In the genomic region with DNA sequence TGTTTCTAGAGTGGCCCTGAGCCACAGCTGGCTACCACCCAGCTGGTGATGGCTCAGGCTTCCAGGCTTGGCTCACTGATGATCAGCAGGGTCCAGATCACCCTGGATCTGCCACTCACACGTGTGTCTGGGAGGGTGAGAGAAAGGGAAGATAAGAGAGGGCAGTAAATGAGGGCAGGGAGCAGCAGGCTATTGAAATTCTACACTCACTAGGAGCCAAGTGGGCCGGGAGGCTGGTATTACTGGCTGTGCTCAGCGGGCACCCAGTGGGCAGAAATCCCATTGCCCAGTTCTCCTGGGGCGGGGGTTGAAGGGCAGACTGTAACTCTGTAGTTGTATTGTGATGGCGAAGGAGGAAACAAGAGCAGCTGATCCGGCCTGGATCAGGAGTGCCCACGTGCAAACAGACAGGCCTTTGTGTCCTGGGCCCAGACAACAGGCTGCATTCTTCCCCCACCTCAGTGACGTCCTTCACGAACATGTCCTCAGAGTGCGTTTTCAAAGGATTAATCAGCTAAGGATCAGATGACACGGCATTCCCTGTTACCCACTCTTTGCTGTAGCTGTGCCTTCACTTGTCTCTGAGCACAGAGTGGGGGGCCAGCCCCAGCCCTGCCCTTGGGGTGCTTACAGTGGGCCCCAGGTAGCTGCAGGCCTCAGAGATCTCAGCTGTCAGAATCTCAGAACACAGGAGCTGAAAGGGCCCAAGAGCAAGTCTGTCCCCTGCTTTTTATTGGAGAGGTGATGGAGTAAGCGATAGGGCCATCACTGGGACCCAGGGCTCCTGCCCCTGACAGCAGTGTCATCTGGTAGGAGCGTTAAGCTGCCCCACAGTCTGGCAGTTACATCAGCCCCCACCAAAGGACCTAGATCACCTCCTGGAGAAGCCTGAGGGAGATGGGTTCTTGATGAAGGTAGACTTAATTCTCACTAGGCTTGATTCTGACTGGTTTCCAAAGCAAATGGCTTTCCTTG, we compare ENCODE assay signal across 1 cellular context.
TF ChIP-seq lines count a peak whose summit lies in the region.

No MANE protein-coding gene starts in this region.

TF ChIP-seq in HepG2, 621 proteins besides CTCF, POLR2A, EP300 and RAD21 (continued from another document and continues in another):
- TF ChIP-seq, protein P1, sequence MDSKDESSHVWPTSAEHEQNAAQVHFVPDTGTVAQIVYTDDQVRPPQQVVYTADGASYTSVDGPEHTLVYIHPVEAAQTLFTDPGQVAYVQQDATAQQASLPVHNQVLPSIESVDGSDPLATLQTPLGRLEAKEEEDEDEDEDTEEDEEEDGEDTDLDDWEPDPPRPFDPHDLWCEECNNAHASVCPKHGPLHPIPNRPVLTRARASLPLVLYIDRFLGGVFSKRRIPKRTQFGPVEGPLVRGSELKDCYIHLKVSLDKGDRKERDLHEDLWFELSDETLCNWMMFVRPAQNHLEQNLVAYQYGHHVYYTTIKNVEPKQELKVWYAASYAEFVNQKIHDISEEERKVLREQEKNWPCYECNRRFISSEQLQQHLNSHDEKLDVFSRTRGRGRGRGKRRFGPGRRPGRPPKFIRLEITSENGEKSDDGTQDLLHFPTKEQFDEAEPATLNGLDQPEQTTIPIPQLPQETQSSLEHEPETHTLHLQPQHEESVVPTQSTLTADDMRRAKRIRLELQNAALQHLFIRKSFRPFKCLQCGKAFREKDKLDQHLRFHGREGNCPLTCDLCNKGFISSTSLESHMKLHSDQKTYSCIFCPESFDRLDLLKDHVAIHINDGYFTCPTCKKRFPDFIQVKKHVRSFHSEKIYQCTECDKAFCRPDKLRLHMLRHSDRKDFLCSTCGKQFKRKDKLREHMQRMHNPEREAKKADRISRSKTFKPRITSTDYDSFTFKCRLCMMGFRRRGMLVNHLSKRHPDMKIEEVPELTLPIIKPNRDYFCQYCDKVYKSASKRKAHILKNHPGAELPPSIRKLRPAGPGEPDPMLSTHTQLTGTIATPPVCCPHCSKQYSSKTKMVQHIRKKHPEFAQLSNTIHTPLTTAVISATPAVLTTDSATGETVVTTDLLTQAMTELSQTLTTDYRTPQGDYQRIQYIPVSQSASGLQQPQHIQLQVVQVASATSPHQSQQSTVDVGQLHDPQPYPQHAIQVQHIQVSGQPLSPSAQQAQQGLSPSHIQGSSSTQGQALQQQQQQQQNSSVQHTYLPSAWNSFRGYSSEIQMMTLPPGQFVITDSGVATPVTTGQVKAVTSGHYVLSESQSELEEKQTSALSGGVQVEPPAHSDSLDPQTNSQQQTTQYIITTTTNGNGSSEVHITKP (CRISPR knock-in tag; IDR thresholded peaks at IDR 0.05; ENCODE audit: low read depth), result no peak
- TF ChIP-seq, protein P2, sequence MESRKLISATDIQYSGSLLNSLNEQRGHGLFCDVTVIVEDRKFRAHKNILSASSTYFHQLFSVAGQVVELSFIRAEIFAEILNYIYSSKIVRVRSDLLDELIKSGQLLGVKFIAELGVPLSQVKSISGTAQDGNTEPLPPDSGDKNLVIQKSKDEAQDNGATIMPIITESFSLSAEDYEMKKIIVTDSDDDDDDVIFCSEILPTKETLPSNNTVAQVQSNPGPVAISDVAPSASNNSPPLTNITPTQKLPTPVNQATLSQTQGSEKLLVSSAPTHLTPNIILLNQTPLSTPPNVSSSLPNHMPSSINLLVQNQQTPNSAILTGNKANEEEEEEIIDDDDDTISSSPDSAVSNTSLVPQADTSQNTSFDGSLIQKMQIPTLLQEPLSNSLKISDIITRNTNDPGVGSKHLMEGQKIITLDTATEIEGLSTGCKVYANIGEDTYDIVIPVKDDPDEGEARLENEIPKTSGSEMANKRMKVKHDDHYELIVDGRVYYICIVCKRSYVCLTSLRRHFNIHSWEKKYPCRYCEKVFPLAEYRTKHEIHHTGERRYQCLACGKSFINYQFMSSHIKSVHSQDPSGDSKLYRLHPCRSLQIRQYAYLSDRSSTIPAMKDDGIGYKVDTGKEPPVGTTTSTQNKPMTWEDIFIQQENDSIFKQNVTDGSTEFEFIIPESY (CRISPR knock-in tag; IDR thresholded peaks at IDR 0.05), result no peak
- no peak for TF ChIP-seq ZNF589 (CRISPR knock-in tag; conservative IDR thresholded peaks at IDR 0.05)
- no peak for TF ChIP-seq ZFP36 (IDR thresholded peaks at IDR 0.05; ENCODE audit: borderline replicate concordance, low read depth, low read length, partially characterized antibody)
- TF ChIP-seq, protein P3, sequence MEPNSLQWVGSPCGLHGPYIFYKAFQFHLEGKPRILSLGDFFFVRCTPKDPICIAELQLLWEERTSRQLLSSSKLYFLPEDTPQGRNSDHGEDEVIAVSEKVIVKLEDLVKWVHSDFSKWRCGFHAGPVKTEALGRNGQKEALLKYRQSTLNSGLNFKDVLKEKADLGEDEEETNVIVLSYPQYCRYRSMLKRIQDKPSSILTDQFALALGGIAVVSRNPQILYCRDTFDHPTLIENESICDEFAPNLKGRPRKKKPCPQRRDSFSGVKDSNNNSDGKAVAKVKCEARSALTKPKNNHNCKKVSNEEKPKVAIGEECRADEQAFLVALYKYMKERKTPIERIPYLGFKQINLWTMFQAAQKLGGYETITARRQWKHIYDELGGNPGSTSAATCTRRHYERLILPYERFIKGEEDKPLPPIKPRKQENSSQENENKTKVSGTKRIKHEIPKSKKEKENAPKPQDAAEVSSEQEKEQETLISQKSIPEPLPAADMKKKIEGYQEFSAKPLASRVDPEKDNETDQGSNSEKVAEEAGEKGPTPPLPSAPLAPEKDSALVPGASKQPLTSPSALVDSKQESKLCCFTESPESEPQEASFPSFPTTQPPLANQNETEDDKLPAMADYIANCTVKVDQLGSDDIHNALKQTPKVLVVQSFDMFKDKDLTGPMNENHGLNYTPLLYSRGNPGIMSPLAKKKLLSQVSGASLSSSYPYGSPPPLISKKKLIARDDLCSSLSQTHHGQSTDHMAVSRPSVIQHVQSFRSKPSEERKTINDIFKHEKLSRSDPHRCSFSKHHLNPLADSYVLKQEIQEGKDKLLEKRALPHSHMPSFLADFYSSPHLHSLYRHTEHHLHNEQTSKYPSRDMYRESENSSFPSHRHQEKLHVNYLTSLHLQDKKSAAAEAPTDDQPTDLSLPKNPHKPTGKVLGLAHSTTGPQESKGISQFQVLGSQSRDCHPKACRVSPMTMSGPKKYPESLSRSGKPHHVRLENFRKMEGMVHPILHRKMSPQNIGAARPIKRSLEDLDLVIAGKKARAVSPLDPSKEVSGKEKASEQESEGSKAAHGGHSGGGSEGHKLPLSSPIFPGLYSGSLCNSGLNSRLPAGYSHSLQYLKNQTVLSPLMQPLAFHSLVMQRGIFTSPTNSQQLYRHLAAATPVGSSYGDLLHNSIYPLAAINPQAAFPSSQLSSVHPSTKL (CRISPR knock-in tag; IDR thresholded peaks at IDR 0.05), result peak; percentile 82
- TF ChIP-seq KDM5A (IDR thresholded peaks at IDR 0.05; ENCODE audit: borderline replicate concordance, low read length), result no peak
- TF ChIP-seq SIX1 (CRISPR knock-in tag; IDR thresholded peaks at IDR 0.05; ENCODE audit: borderline replicate concordance), result no peak
- TF ChIP-seq AKAP8 (CRISPR knock-in tag; IDR thresholded peaks at IDR 0.05), result no peak
- TF ChIP-seq NFKBIZ (CRISPR knock-in tag; IDR thresholded peaks at IDR 0.05), result 0 out of 2 replicates have a peak, but pooled peaks have one; percentile 53
- TF ChIP-seq ZNF562 (CRISPR knock-in tag; IDR thresholded peaks at IDR 0.05; ENCODE audit: borderline replicate concordance), result no peak
- peak; percentile 66 for TF ChIP-seq HMG20A (CRISPR knock-in tag; IDR thresholded peaks at IDR 0.05; ENCODE audit: borderline replicate concordance)
- no peak for TF ChIP-seq TCF12 (IDR thresholded peaks at IDR 0.05)
- TF ChIP-seq TCF12 (CRISPR knock-in tag; IDR thresholded peaks at IDR 0.05), result no peak
- no peak for TF ChIP-seq ZNF567 (CRISPR knock-in tag; IDR thresholded peaks at IDR 0.05; ENCODE audit: borderline replicate concordance)
- no peak for TF ChIP-seq ADNP (CRISPR knock-in tag; IDR thresholded peaks at IDR 0.05)
- no peak for TF ChIP-seq ZNF143 (CRISPR knock-in tag; IDR thresholded peaks at IDR 0.05)
- TF ChIP-seq FOXA3 (CRISPR knock-in tag; IDR thresholded peaks at IDR 0.05), result peak; percentile 37; the same call in 1 of the 2 replicates
- TF ChIP-seq ZNF446 (CRISPR knock-in tag; IDR thresholded peaks at IDR 0.05), result no peak
- no peak for TF ChIP-seq ZNF280B (CRISPR knock-in tag; IDR thresholded peaks at IDR 0.05; ENCODE audit: borderline replicate concordance)
- TF ChIP-seq STAG1 (CRISPR knock-in tag; IDR thresholded peaks at IDR 0.05), result peak; percentile 15; the same call in 1 of the 2 replicates
- no peak for TF ChIP-seq ZNF572 (CRISPR knock-in tag; IDR thresholded peaks at IDR 0.05)
- TF ChIP-seq ZNF558 (CRISPR knock-in tag; IDR thresholded peaks at IDR 0.05; ENCODE audit: borderline replicate concordance), result no peak
- no peak for TF ChIP-seq SATB2 (CRISPR knock-in tag; IDR thresholded peaks at IDR 0.05)
- TF ChIP-seq ZNF580 (CRISPR knock-in tag; IDR thresholded peaks at IDR 0.05; ENCODE audit: borderline replicate concordance, low read depth), result no peak
- TF ChIP-seq, protein P4, sequence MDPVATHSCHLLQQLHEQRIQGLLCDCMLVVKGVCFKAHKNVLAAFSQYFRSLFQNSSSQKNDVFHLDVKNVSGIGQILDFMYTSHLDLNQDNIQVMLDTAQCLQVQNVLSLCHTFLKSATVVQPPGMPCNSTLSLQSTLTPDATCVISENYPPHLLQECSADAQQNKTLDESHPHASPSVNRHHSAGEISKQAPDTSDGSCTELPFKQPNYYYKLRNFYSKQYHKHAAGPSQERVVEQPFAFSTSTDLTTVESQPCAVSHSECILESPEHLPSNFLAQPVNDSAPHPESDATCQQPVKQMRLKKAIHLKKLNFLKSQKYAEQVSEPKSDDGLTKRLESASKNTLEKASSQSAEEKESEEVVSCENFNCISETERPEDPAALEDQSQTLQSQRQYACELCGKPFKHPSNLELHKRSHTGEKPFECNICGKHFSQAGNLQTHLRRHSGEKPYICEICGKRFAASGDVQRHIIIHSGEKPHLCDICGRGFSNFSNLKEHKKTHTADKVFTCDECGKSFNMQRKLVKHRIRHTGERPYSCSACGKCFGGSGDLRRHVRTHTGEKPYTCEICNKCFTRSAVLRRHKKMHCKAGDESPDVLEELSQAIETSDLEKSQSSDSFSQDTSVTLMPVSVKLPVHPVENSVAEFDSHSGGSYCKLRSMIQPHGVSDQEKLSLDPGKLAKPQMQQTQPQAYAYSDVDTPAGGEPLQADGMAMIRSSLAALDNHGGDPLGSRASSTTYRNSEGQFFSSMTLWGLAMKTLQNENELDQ (CRISPR knock-in tag; IDR thresholded peaks at IDR 0.05; ENCODE audit: borderline replicate concordance), result no peak
- no peak for TF ChIP-seq NR2F1 (CRISPR knock-in tag; IDR thresholded peaks at IDR 0.05)
- TF ChIP-seq ZNF432 (CRISPR knock-in tag; IDR thresholded peaks at IDR 0.05; ENCODE audit: borderline replicate concordance), result no peak
- no peak for TF ChIP-seq ZNF556 (CRISPR knock-in tag; IDR thresholded peaks at IDR 0.05; ENCODE audit: borderline replicate concordance)
- 0 out of 2 replicates have a peak, but pooled peaks have one; percentile 19 for TF ChIP-seq ZNF619 (CRISPR knock-in tag; IDR thresholded peaks at IDR 0.05)
- TF ChIP-seq IKZF4 (CRISPR knock-in tag; IDR thresholded peaks at IDR 0.05; ENCODE audit: borderline replicate concordance, low read depth, not compliant biosample characterization), result no peak
- 0 out of 2 replicates have a peak, but pooled peaks have one; percentile 8 for TF ChIP-seq ISL2 (CRISPR knock-in tag; IDR thresholded peaks at IDR 0.05)
- no peak for TF ChIP-seq ZNF256 (CRISPR knock-in tag; conservative IDR thresholded peaks at IDR 0.05)
- TF ChIP-seq SMC3 (IDR thresholded peaks at IDR 0.05; ENCODE audit: low read length), result no peak
- TF ChIP-seq NR1H2 (CRISPR knock-in tag; IDR thresholded peaks at IDR 0.05; ENCODE audit: borderline replicate concordance, low read depth), result no peak
- no peak for TF ChIP-seq MED8 (CRISPR knock-in tag; IDR thresholded peaks at IDR 0.05; ENCODE audit: insufficient replicate concordance)
- TF ChIP-seq YEATS2 (CRISPR knock-in tag; IDR thresholded peaks at IDR 0.05; ENCODE audit: borderline replicate concordance), result 0 out of 2 replicates have a peak, but pooled peaks have one; percentile 33
- 0 out of 2 replicates have a peak, but pooled peaks have one; percentile 36 for TF ChIP-seq MYPOP (CRISPR knock-in tag; IDR thresholded peaks at IDR 0.05)
- TF ChIP-seq CHD2 (IDR thresholded peaks at IDR 0.05; ENCODE audit: low read depth, low read length), result no peak
- no peak for TF ChIP-seq ZNF20 (CRISPR knock-in tag; IDR thresholded peaks at IDR 0.05)
- TF ChIP-seq ZNF292 (CRISPR knock-in tag; IDR thresholded peaks at IDR 0.05; ENCODE audit: borderline replicate concordance, low read depth), result peak; percentile 76; the same call in 1 of the 2 replicates
- no peak for TF ChIP-seq ZNF660 (CRISPR knock-in tag; IDR thresholded peaks at IDR 0.05; ENCODE audit: borderline replicate concordance, low read depth)
- no peak for TF ChIP-seq NFYB (CRISPR knock-in tag; IDR thresholded peaks at IDR 0.05)
- TF ChIP-seq ZNF678 (CRISPR knock-in tag; IDR thresholded peaks at IDR 0.05), result no peak
- peak; percentile 37; the same call in 1 of the 2 replicates for TF ChIP-seq ZNF724P (CRISPR knock-in tag; IDR thresholded peaks at IDR 0.05; ENCODE audit: borderline replicate concordance)
- no peak for TF ChIP-seq LBX2 (CRISPR knock-in tag; IDR thresholded peaks at IDR 0.05; ENCODE audit: borderline replicate concordance)
- no peak for TF ChIP-seq ZNF569 (CRISPR knock-in tag; IDR thresholded peaks at IDR 0.05; ENCODE audit: borderline replicate concordance)
- no peak for TF ChIP-seq ZZZ3 (CRISPR knock-in tag; IDR thresholded peaks at IDR 0.05; ENCODE audit: borderline replicate concordance)
- no peak for TF ChIP-seq REL (CRISPR knock-in tag; conservative IDR thresholded peaks at IDR 0.05)
- no peak for TF ChIP-seq ZNF652 (CRISPR knock-in tag; IDR thresholded peaks at IDR 0.05; ENCODE audit: borderline replicate concordance, low read depth)
